ENCODE assay signal across 25 cellular contexts in the genomic region with DNA sequence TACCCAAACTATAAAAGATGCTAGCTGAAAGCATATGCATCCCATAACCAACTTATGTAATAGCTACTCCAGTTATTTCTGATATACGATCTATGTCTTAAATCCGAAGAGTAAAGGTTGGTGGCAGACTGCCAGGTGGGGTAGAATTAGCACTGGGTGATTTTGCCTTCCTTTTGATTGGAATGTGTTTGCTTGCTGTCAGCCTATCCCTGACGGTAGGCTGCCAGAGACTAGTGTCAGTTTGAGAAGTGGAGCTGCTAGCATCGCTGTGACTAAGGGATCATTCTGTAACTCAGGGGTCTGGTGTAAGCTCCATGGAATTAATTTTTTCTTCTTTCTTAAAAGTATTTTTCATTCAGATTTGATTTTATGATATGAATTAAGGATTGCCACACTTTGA. TPM values are rescaled to one million over a fixed set of nuclear protein-coding genes. Genes with fewer than 3 reads are reported as not detected.
DNase-seq lines count a peak whose midpoint lies in the region; TF ChIP-seq lines count a peak whose summit lies in the region.
"Had no signal": no experiment of that assay in that cellular context is flagged by ENCODE, and none has a peak within 500 bp of the region (broad histone marks: within the 10 kb centered on the region; RNA-seq: fewer than 3 reads in every experiment).

No MANE protein-coding gene starts in this region.

- H2BK12ac ChIP-seq in mesenchymal stem cell (ENCODE audit: low read length in 2 of 2) = no peak overlapping the region

- no peak overlapping the region for H4K8ac ChIP-seq in mesenchymal stem cell (ENCODE audit: low read length)

- no peak overlapping the region for H4K91ac ChIP-seq in mesenchymal stem cell (ENCODE audit: low read length)

- peaks cover 0 to under 1% of the 10 kb centered on the region in 2 experiments for H3K27me3 ChIP-seq in mesenchymal stem cell (ENCODE audit: control insufficient read depth in 1 of 2, insufficient read depth in 1 of 2, low read length in 2 of 2)
- no peaks in the 10 kb centered on the region for H3K27me3 ChIP-seq in ovary
- H3K27me3 ChIP-seq: brain microvascular endothelial cell, thyroid gland had no signal

- H2BK120ac ChIP-seq in mesenchymal stem cell (ENCODE audit: low read depth, low read length) = no peak overlapping the region

- TF ChIP-seq EP300 in ovary (IDR thresholded peaks at IDR 0.05) = no peak

- H3K4me1 ChIP-seq in mesenchymal stem cell (ENCODE audit: control insufficient read depth, insufficient read depth, low read depth, low read length) (no peaks in the 10 kb centered on the region), ovary (ENCODE audit: insufficient read depth) (no peaks in the 10 kb centered on the region)
- H3K4me1 ChIP-seq: adrenal gland, esophagus muscularis mucosa had no signal

- no peak overlapping the region for H3K14ac ChIP-seq in mesenchymal stem cell (ENCODE audit: low read length in 2 of 2)

- WGBS in mesenchymal stem cell = 79% methylated on average over 3 of the region's 4 CpGs
- WGBS in ovary, 3 donors = 38 to 48% (median 46%) methylated on average over 4 of the region's 4 CpGs

- H3K27ac ChIP-seq in mesenchymal stem cell (ENCODE audit: low read length, poor library complexity, severe bottlenecking) (no peak overlapping the region), ovary (no peak overlapping the region)
- H3K27ac ChIP-seq: adrenal gland, brain microvascular endothelial cell, esophagus muscularis mucosa, thyroid gland had no signal

- H3K18ac ChIP-seq in mesenchymal stem cell (ENCODE audit: low read depth in 1 of 2, low read length in 2 of 2) = no peak overlapping the region

- H3K4ac ChIP-seq in mesenchymal stem cell (ENCODE audit: low read depth in 1 of 2, low read length in 2 of 2) = no peak overlapping the region

- H3K9ac ChIP-seq in mesenchymal stem cell (ENCODE audit: low read length) = no peak overlapping the region

- H3K36me3 ChIP-seq in mesenchymal stem cell (ENCODE audit: control insufficient read depth in 1 of 2, insufficient read depth in 2 of 2, low read depth in 1 of 2, low read length in 2 of 2) (no peaks in the 10 kb centered on the region), ovary (no peaks in the 10 kb centered on the region)
- H3K36me3 ChIP-seq: adrenal gland, brain microvascular endothelial cell, esophagus muscularis mucosa, thyroid gland had no signal

- no peaks in the 10 kb centered on the region for H3K79me1 ChIP-seq in mesenchymal stem cell (replicated peaks; ENCODE audit: low read length, poor library complexity, severe bottlenecking)

- H2BK15ac ChIP-seq in mesenchymal stem cell (ENCODE audit: low read depth, poor library complexity, severe bottlenecking) = no peak overlapping the region

- no peak overlapping the region for H3K4me2 ChIP-seq in mesenchymal stem cell (ENCODE audit: low read length, poor library complexity, severe bottlenecking)

- H2BK5ac ChIP-seq in mesenchymal stem cell (ENCODE audit: low read depth, low read length, poor library complexity, severe bottlenecking) = no peak overlapping the region

- no peak for TF ChIP-seq POLR2A in ovary (IDR thresholded peaks at IDR 0.05)

- TF ChIP-seq CTCF in ovary (IDR thresholded peaks at IDR 0.05) = no peak

- intact Hi-C loops in ovary (cut with DNase I) = no loop called here

- peak overlapping the region; percentile 42 for H2AFZ ChIP-seq in mesenchymal stem cell (ENCODE audit: low read depth, low read length)

- no peak overlapping the region for H2AK5ac ChIP-seq in mesenchymal stem cell (ENCODE audit: low read length, severe bottlenecking)

- peak; percentile 32 for DNase-seq in DMS153 (lab: John Stamatoyannopoulos, UW)
- DNase-seq in DMS153 treated with DMSO at 0.1 percent for 48 hours (lab: John Stamatoyannopoulos, UW; ENCODE audit: unreplicated experiment) = no peak
- DNase-seq in NCI-H1105 treated with DMSO at 0.1 percent for 48 hours (lab: John Stamatoyannopoulos, UW) = peak; percentile 69
- peak; percentile 40 for DNase-seq in NCI-H748 treated with DMSO at 0.1 percent for 48 hours (lab: John Stamatoyannopoulos, UW)
- DNase-seq in mesenchymal stem cell = no peak
- DNase-seq in NCI-H187 (lab: John Stamatoyannopoulos, UW) = no peak
- no peak for DNase-seq in activated naive CD4-positive, alpha-beta T cell treated with Interleukin-2 at 50 U/mL for 16 hours
- DNase-seq in ovary = no peak
- DNase-seq: 8988T; activated CD4-positive, CD25-positive, alpha-beta regulatory T cell treated with anti-CD3 and anti-CD28 coated beads, Interleukin-2, amount 50 U/mL, for 72 hours; activated CD8-positive, alpha-beta T cell treated with anti-CD3 and anti-CD28 coated beads, Interleukin-2, amount 10 ng/mL, durations not matched to agents 7 days and 5 days; activated gamma-delta T cell treated with Interleukin-2 at 50 U/mL for 16 hours; adrenal gland; AML-193; brain microvascular endothelial cell; CD8-positive, alpha-beta T cell; effector memory CD8-positive, alpha-beta T cell; kidney; NCI-H1048; NCI-H526 treated with DMSO at 0.1 percent for 48 hours; stimulated activated CD4-positive, alpha-beta T cell treated with anti-CD3 and anti-CD28 coated beads, Interleukin-4, amount 100 ng/mL, for 24 hours; stimulated activated naive CD8-positive, alpha-beta T cell treated with anti-CD3 and anti-CD28 coated beads, Interleukin-15, Interleukin-2, amounts not matched to agents 100 U/mL and 50 U/mL, for 24 hours; thyroid gland had no signal

- H3K4me3 ChIP-seq in mesenchymal stem cell (ENCODE audit: insufficient read depth in 1 of 2, low read depth in 1 of 2, low read length in 2 of 2) (no peak overlapping the region), ovary (no peak overlapping the region)
- H3K4me3 ChIP-seq: adrenal gland, esophagus muscularis mucosa, lung, thyroid gland had no signal

- no peak overlapping the region for H3K23ac ChIP-seq in mesenchymal stem cell (ENCODE audit: low read length in 2 of 2)

- H3K9me3 ChIP-seq in mesenchymal stem cell (ENCODE audit: control insufficient read depth, low read length) (no peaks in the 10 kb centered on the region), ovary (no peaks in the 10 kb centered on the region)
- H3K9me3 ChIP-seq: adrenal gland, esophagus muscularis mucosa, thyroid gland had no signal

RNA-seq across cellular contexts. Expression of gene SEM1, which starts 9.5 kb away (rescaled TPM):
- 106 TPM for polyA plus RNA-seq in mesenchymal stem cell (2013, experiment 1 of 2)
- polyA plus RNA-seq in mesenchymal stem cell (2013, experiment 2 of 2) = 111 TPM
- 10 to 100 TPM; 20.5 to 50.6 (median 45.2) TPM for total RNA-seq in ovary
- polyA plus RNA-seq in ovary = 100 to 1,000 TPM in 1 of 2 donors, 10 to 100 TPM in 1; 73.4 to 308 TPM

Comparison
In these comparisons a context has a peak if more than half of its experiments do, and no peak if none do; other contexts are left out.
1. DNase-seq: peak in DMS153 (single experiment), NCI-H1105 treated with DMSO at 0.1 percent for 48 hours (single experiment) and NCI-H748 treated with DMSO at 0.1 percent for 48 hours (single experiment); none in DMS153 treated with DMSO at 0.1 percent for 48 hours (single experiment), mesenchymal stem cell (single experiment), NCI-H187 (0 of 2), activated naive CD4-positive, alpha-beta T cell treated with Interleukin-2 at 50 U/mL for 16 hours (single experiment) and ovary (0 of 5).